Comparison of ENCODE assay signal across 28 cellular contexts in the genomic region with DNA sequence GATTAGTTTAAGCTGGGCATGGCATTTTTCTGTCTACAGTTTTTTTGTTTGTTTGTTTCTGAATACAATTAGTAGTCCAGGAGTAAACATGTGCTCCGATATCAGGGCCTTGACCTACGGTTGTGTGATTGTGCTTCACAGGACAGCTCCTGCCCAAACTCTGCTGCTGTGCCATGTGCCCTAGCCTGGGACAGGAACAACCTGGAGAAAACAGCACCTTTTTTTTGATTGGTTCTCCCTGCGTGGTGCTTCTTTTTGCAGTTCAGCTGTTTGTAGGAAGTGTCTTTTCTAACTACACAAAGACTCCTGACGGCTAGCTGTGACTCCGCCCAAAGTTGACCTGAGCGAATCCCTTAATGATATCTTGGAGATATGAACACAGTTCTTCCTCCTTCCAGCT.
"Had no signal": no experiment of that assay in that cellular context is flagged by ENCODE, and none has a peak within 500 bp of the region (broad histone marks: within the 10 kb centered on the region; RNA-seq: fewer than 3 reads in every experiment).

No MANE protein-coding gene starts in this region.

- H3K27ac ChIP-seq: gastroesophageal sphincter, left lung, lower lobe of right lung, parathyroid adenoma had no signal

- H3K36me3 Mint-ChIP-seq: activated naive CD4-positive, alpha-beta T cell treated with anti-CD3 and anti-CD28 coated beads, Interleukin-2, amount 10 ng/mL, durations not matched to agents 7 days and 5 days had no signal

- H3K9me3 Mint-ChIP-seq: activated naive CD4-positive, alpha-beta T cell treated with anti-CD3 and anti-CD28 coated beads, Interleukin-2, amount 10 ng/mL, durations not matched to agents 7 days and 5 days; effector memory CD8-positive, alpha-beta T cell; T-helper 2 cell treated with Interferon-gamma antibody and Interleukin-4, amounts not matched to agents 5 μg/mL and 100 μg/mL, for 36 hours had no signal

- H3K4me1 Mint-ChIP-seq: activated naive CD4-positive, alpha-beta T cell treated with anti-CD3 and anti-CD28 coated beads, Interleukin-2, amount 10 ng/mL, durations not matched to agents 7 days and 5 days had no signal

- H3K27ac Mint-ChIP-seq: activated naive CD4-positive, alpha-beta T cell treated with anti-CD3 and anti-CD28 coated beads, Interleukin-2, amount 10 ng/mL, durations not matched to agents 7 days and 5 days; effector memory CD8-positive, alpha-beta T cell; nephron; T-helper 2 cell treated with Interferon-gamma antibody and Interleukin-4, amounts not matched to agents 5 μg/mL and 100 μg/mL, for 36 hours had no signal

- H3K27me3 ChIP-seq: brain microvascular endothelial cell, gastroesophageal sphincter, left lung, tibial nerve had no signal

- H3K36me3 ChIP-seq: brain microvascular endothelial cell, gastroesophageal sphincter, left lung, lower lobe of right lung, tibial nerve had no signal

- H3K4me1 ChIP-seq: gastroesophageal sphincter, left lung, lower lobe of right lung, parathyroid adenoma had no signal

- H3K9ac ChIP-seq: parathyroid adenoma had no signal

- H3K79me2 ChIP-seq: parathyroid adenoma had no signal

- H2AFZ ChIP-seq: parathyroid adenoma had no signal

- H3K9me3 ChIP-seq: gastroesophageal sphincter, left lung, lower lobe of right lung, tibial nerve had no signal

- FAIRE-seq: astrocyte had no signal

- H3K4me3 Mint-ChIP-seq: activated naive CD4-positive, alpha-beta T cell treated with anti-CD3 and anti-CD28 coated beads, Interleukin-2, amount 10 ng/mL, durations not matched to agents 7 days and 5 days; effector memory CD8-positive, alpha-beta T cell; nephron; T-helper 2 cell treated with Interferon-gamma antibody and Interleukin-4, amounts not matched to agents 5 μg/mL and 100 μg/mL, for 36 hours had no signal

- H3K4me3 ChIP-seq: gastroesophageal sphincter, left lung, lower lobe of right lung, tibial nerve had no signal

- DNase-seq: activated CD4-positive, alpha-beta T cell treated with anti-CD3 and anti-CD28 coated beads for 4 hours; activated CD4-positive, alpha-beta T cell treated with anti-CD3 and anti-CD28 coated beads, Interleukin-2, amount 50 U/mL, for 48 hours; activated CD8-positive, alpha-beta memory T cell treated with anti-CD3 and anti-CD28 coated beads for 24 hours; activated effector memory CD4-positive, alpha-beta T cell treated with Interleukin-2 at 50 U/mL for 16 hours; activated naive CD4-positive, alpha-beta T cell treated with anti-CD3 and anti-CD28 coated beads, Interleukin-2, amount 10 ng/mL, durations not matched to agents 7 days and 5 days; amniotic stem cell; caudate nucleus; cortex of kidney; effector memory CD8-positive, alpha-beta T cell; erythroblast; head of caudate nucleus; hippocampal formation; kidney glomerular epithelial cell; left lung; lower lobe of right lung; mesenchymal stem cell; nucleus accumbens; right cardiac atrium; stimulated activated CD4-positive, alpha-beta T cell treated with anti-CD3 and anti-CD28 coated beads, Interleukin-2, amount 100 ng/mL, for 48 hours; stimulated activated naive CD4-positive, alpha-beta T cell treated with Interleukin-2 at 50 U/mL for 16 hours; T-helper 1 cell had no signal
